ENCODE assay signal across 9 cellular contexts in genomic region chr12:10435790-10436189, GRCh38. TPM values are rescaled to one million over a fixed set of nuclear protein-coding genes. Genes with fewer than 3 reads are reported as not detected.
DNase-seq lines count a peak whose midpoint lies in the region; ATAC-seq and TF ChIP-seq lines count a peak whose summit lies in the region.
"Not testable (repeated sequence)": the region's sequence is repeated elsewhere in the genome, so short reads cannot be mapped to it uniquely, and the experiment has no call there.
"Had no signal": no experiment of that assay in that cellular context is flagged by ENCODE, and none has a peak within 500 bp of the region (broad histone marks: within the 10 kb centered on the region; RNA-seq: fewer than 3 reads in every experiment).

Gene KLRC2, minus strand, starts transcription at chr12:10436010. Its CDS starts 24 bp downstream, at chr12:10435986.

- peak within 1 kb of the TSS; percentile 84 for H3K27ac ChIP-seq in HCT116 (ENCODE audit: low read depth, low read length)
- peak within 1 kb of the TSS; percentile 74 for H3K27ac ChIP-seq in OCI-LY1 (ENCODE audit: low read depth, low read length, poor library complexity, severe bottlenecking)

- peak within 1 kb of the TSS; percentile 46 for H3K27ac Mint-ChIP-seq in activated CD8-positive, alpha-beta T cell treated with anti-CD3 and anti-CD28 coated beads for 36 hours

- H3K9me2 ChIP-seq in HCT116 (ENCODE audit: insufficient read depth); OCI-LY1 (ENCODE audit: low read depth, low read length): not testable (repeated sequence)

- H2AFZ ChIP-seq in HCT116 (ENCODE audit: low read depth, low read length, poor library complexity, severe bottlenecking): peak within 1 kb of the TSS; percentile 68
- not testable (repeated sequence) for H2AFZ ChIP-seq in OCI-LY1 (ENCODE audit: low read length)

- H3K4me2 ChIP-seq in HCT116 (ENCODE audit: low read length): peak within 1 kb of the TSS; percentile 64
- H3K4me2 ChIP-seq in OCI-LY1 (ENCODE audit: low read length): peak within 1 kb of the TSS; percentile 76

- TF ChIP-seq RAD21 in HCT116 (IDR thresholded peaks at IDR 0.05; ENCODE audit: low read depth): 0 out of 2 replicates have a peak, but pooled peaks have one; percentile 8

- not testable (repeated sequence) for TF ChIP-seq CTCF in HCT116 (IDR thresholded peaks at IDR 0.05 in 2 of 3, conservative IDR thresholded peaks at IDR 0.05 in 1 of 3; ENCODE audit: borderline replicate concordance in 1 of 3, insufficient read depth in 1 of 3, low read depth in 2 of 3, low read length in 2 of 3); NB4 (IDR thresholded peaks at IDR 0.05; ENCODE audit: low read depth, low read length); OCI-LY1 (IDR thresholded peaks at IDR 0.05; ENCODE audit: low read length); activated CD8-positive, alpha-beta T cell treated with anti-CD3 and anti-CD28 coated beads for 36 hours (IDR thresholded peaks at IDR 0.05); choroid plexus epithelial cell (conservative IDR thresholded peaks at IDR 0.05; ENCODE audit: low read depth, low read length)

- not testable (repeated sequence) for TF ChIP-seq POLR2A in HCT116 (IDR thresholded peaks at IDR 0.05; ENCODE audit: borderline replicate concordance, extremely low read depth, insufficient read depth, insufficient read length); NB4 (IDR thresholded peaks at IDR 0.05; ENCODE audit: extremely low read depth, insufficient read length)

- H4K20me1 ChIP-seq in HCT116 (ENCODE audit: insufficient read depth); OCI-LY1 (ENCODE audit: insufficient read depth, low read length): not testable (repeated sequence)

- H3K9ac ChIP-seq in HCT116 (ENCODE audit: low read length): peak within 1 kb of the TSS; percentile 45
- H3K9ac ChIP-seq in OCI-LY1 (ENCODE audit: low read length): peak within 1 kb of the TSS; percentile 73

- H3K36me3 ChIP-seq in HCT116 (ENCODE audit: control insufficient read depth in 1 of 2, insufficient read depth in 2 of 2, low read length in 2 of 2): not testable (repeated sequence)
- H3K36me3 ChIP-seq in OCI-LY1 (ENCODE audit: insufficient read depth, low read length): peaks cover 13% of the 10 kb centered on the region

- peak; percentile 88 for ATAC-seq in HCT116
- ATAC-seq in activated CD8-positive, alpha-beta T cell treated with anti-CD3 and anti-CD28 coated beads for 36 hours: peak; percentile 64

- intact Hi-C loops in HCT116 (cut with micrococcal nuclease); activated CD8-positive, alpha-beta T cell treated with anti-CD3 and anti-CD28 coated beads for 36 hours (cut with micrococcal nuclease): not testable (repeated sequence)

- not testable (repeated sequence) for H3K27me3 ChIP-seq in HCT116 (ENCODE audit: insufficient read depth, low read length); OCI-LY1 (ENCODE audit: insufficient read depth, low read length)

- H3F3A ChIP-seq in OCI-LY1 (ENCODE audit: insufficient read depth, low read length): not testable (repeated sequence)

- H3K4me1 Mint-ChIP-seq in activated CD8-positive, alpha-beta T cell treated with anti-CD3 and anti-CD28 coated beads for 36 hours (ENCODE audit: low read depth): not testable (repeated sequence)

- H3K79me2 ChIP-seq in HCT116 (ENCODE audit: insufficient read depth, low read length); OCI-LY1 (ENCODE audit: insufficient read depth, low read length): not testable (repeated sequence)

- H3K4me1 ChIP-seq in HCT116 (ENCODE audit: control insufficient read depth in 1 of 2, insufficient read depth in 2 of 2, low read length in 2 of 2) (peaks cover 6 to 13% of the 10 kb centered on the region in 2 experiments; a peak in 2 of 4 replicates), OCI-LY1 (ENCODE audit: insufficient read depth, low read length, severe bottlenecking) (peaks cover 16% of the 10 kb centered on the region)

- peak; percentile 37 for DNase-seq in Ammon's horn (ENCODE audit: low spot score)
- DNase-seq in HCT116 (ENCODE audit: low read depth, low spot score): peak; percentile 79
- DNase-seq in NB4 (ENCODE audit: low read depth): peak; percentile 66
- DNase-seq in activated CD8-positive, alpha-beta T cell treated with anti-CD3 and anti-CD28 coated beads for 36 hours: peak; percentile 19
- peak; percentile 85 for DNase-seq in choroid plexus epithelial cell (ENCODE audit: low read depth)
- DNase-seq in inferior parietal cortex (ENCODE audit: extremely low spot score): peak; percentile 27
- DNase-seq in pulmonary artery endothelial cell (ENCODE audit: low read depth, low spot score): peak; percentile 27

- H3K4me3 Mint-ChIP-seq in activated CD8-positive, alpha-beta T cell treated with anti-CD3 and anti-CD28 coated beads for 36 hours: peak within 1 kb of the TSS; percentile 48

- not testable (repeated sequence) for H3K36me3 Mint-ChIP-seq in activated CD8-positive, alpha-beta T cell treated with anti-CD3 and anti-CD28 coated beads for 36 hours (ENCODE audit: low read depth)

- H3K4me3 ChIP-seq in HCT116 (replicated peaks in 1 of 2; ENCODE audit: low read depth in 1 of 2, low read length in 2 of 2): peak within 1 kb of the TSS; percentile 28 to 43; a peak in 3 of 4 replicates
- not testable (repeated sequence) for H3K4me3 ChIP-seq in NB4 (ENCODE audit: low read depth, low read length)
- H3K4me3 ChIP-seq in OCI-LY1 (ENCODE audit: low read depth, low read length, poor library complexity, severe bottlenecking): peak within 1 kb of the TSS; percentile 71
- H3K4me3 ChIP-seq in choroid plexus epithelial cell (ENCODE audit: low read depth, low read length): peak within 1 kb of the TSS; percentile 40

- not testable (repeated sequence) for H3K9me3 ChIP-seq in HCT116 (ENCODE audit: control insufficient read depth in 1 of 2, insufficient read depth in 1 of 2, low read depth in 1 of 2, low read length in 2 of 2); OCI-LY1 (ENCODE audit: low read length)

- CTCF ChIA-PET in HCT116 (lab: Charles Lee); activated CD8-positive, alpha-beta T cell treated with anti-CD3 and anti-CD28 coated beads for 36 hours (lab: Charles Lee): not testable (repeated sequence)

- POLR2A ChIA-PET in HCT116 (lab: Charles Lee); activated CD8-positive, alpha-beta T cell treated with anti-CD3 and anti-CD28 coated beads for 36 hours (lab: Charles Lee): not testable (repeated sequence)

- RAD21 ChIA-PET in HCT116 (lab: Charles Lee; ENCODE audit: low non-redundant PET in 1 of 2, low total read pairs in 2 of 2, uncharacterized antibody in 2 of 2, unreplicated experiment in 2 of 2): not testable (repeated sequence)

- not testable (repeated sequence) for BruUV-seq in HCT116 (replicated peaks; lab: Mats Ljungman, UMichigan)

- H3K27me3 Mint-ChIP-seq in activated CD8-positive, alpha-beta T cell treated with anti-CD3 and anti-CD28 coated beads for 36 hours: not testable (repeated sequence)

- not testable (repeated sequence) for H3K9me3 Mint-ChIP-seq in activated CD8-positive, alpha-beta T cell treated with anti-CD3 and anti-CD28 coated beads for 36 hours

TF ChIP-seq in HCT116, 20 proteins besides CTCF, POLR2A, EP300 and RAD21:
- TF ChIP-seq SRF (IDR thresholded peaks at IDR 0.05; ENCODE audit: low read depth) (peak; percentile 15; the same call in 1 of the 2 replicates), TCF7L2 (IDR thresholded peaks at IDR 0.05; ENCODE audit: borderline replicate concordance, extremely low read depth, insufficient read depth, insufficient read length) (peak; percentile 83), MAX (IDR thresholded peaks at IDR 0.05) (peak; percentile 52; the same call in 1 of the 2 replicates), YY1 (IDR thresholded peaks at IDR 0.05; ENCODE audit: extremely low read depth, insufficient replicate concordance, low read depth, low read length) (peak; percentile 17), FOSL1 (IDR thresholded peaks at IDR 0.05; ENCODE audit: low read depth) (peak; percentile 37; the same call in 1 of the 2 replicates), JUND (IDR thresholded peaks at IDR 0.05) (peak; percentile 42; the same call in 1 of the 2 replicates), SP1 (IDR thresholded peaks at IDR 0.05; ENCODE audit: low read depth) (peak; percentile 79), CBX3 (IDR thresholded peaks at IDR 0.05; ENCODE audit: low read depth) (0 out of 2 replicates have a peak, but pooled peaks have one; percentile 23)
TF ChIP-seq in HCT116: peak in this region for 8; not testable (repeated sequence) for 12.

RNA-seq across cellular contexts. Expression of gene KLRC2, which starts in this region (rescaled TPM):
- total RNA-seq in HCT116 (2021; ENCODE audit: unreplicated experiment) (7.5 TPM), pulmonary artery endothelial cell (not detected in 2 replicates)
- 3.2 and 6.6 TPM in 2 replicates for polyA plus RNA-seq in HCT116 (2012)
- 1 to 10 TPM; 2.5 to 2.6 TPM for total RNA-seq in activated CD8-positive, alpha-beta T cell treated with anti-CD3 and anti-CD28 coated beads for 36 hours
- total RNA-seq: psoas muscle had no signal
- polyA plus RNA-seq: psoas muscle had no signal

Comparison
In these comparisons a context has a peak if more than half of its experiments do, and no peak if none do; other contexts are left out.
1. Peak in DNase-seq in pulmonary artery endothelial cell; RNA of the gene not detected or under 1 TPM.
2. DNase-seq: peak in every context shown above with its lines; median percentile 85 in choroid plexus epithelial cell; 79 in HCT116; 66 in NB4; 37 in Ammon's horn; 27 in inferior parietal cortex; 27 in pulmonary artery endothelial cell; 19 in activated CD8-positive, alpha-beta T cell treated with anti-CD3 and anti-CD28 coated beads for 36 hours.